16 cellular contexts compared by ENCODE assay signal in genomic region chr9:127491516-127491915, GRCh38. TPM values are rescaled to one million over a fixed set of nuclear protein-coding genes. Genes with fewer than 3 reads are reported as not detected.
DNase-seq lines count a peak whose midpoint lies in the region; ATAC-seq and TF ChIP-seq lines count a peak whose summit lies in the region.
"Had no signal": no experiment of that assay in that cellular context is flagged by ENCODE, and none has a peak within 500 bp of the region (broad histone marks: within the 10 kb centered on the region; RNA-seq: fewer than 3 reads in every experiment).

No MANE protein-coding gene starts in this region.

- in situ Hi-C loops in GM13977 (cut with MboI; ENCODE audit: low pct_unique_long_range_greater_than_20kb, low sequenced_read_pairs, unreplicated experiment), result no loop called here

- no peak overlapping the region for H3K27ac Mint-ChIP-seq in stimulated activated effector memory CD8-positive, alpha-beta T cell treated with anti-CD3 and anti-CD28 coated beads, Interleukin-12 subunit alpha, Interleukin-12 subunit beta, amount 100 ng/mL, for 72 hours
- H3K27ac Mint-ChIP-seq: CD8-positive, alpha-beta T cell; GM23338 had no signal

- no peaks in the 10 kb centered on the region for H3K9me2 ChIP-seq in OCI-LY7 (ENCODE audit: insufficient read depth, low read length)

- POLR2A ChIA-PET in RWPE1 (lab: Yijun Ruan, JAX; ENCODE audit: low non-redundant PET), result no interaction called here
- POLR2A ChIA-PET in OCI-LY7 (lab: Charles Lee), result no interaction called here

- H3K9me3 Mint-ChIP-seq in stimulated activated effector memory CD8-positive, alpha-beta T cell treated with anti-CD3 and anti-CD28 coated beads, Interleukin-12 subunit alpha, Interleukin-12 subunit beta, amount 100 ng/mL, for 72 hours, result no peaks in the 10 kb centered on the region
- H3K9me3 Mint-ChIP-seq: CD14-positive monocyte; CD8-positive, alpha-beta T cell; GM23338 had no signal

- no peak overlapping the region for H3K4me2 ChIP-seq in OCI-LY7 (ENCODE audit: low read length)
- H3K4me2 ChIP-seq: GM23338 had no signal

- H3K36me3 Mint-ChIP-seq in stimulated activated effector memory CD8-positive, alpha-beta T cell treated with anti-CD3 and anti-CD28 coated beads, Interleukin-12 subunit alpha, Interleukin-12 subunit beta, amount 100 ng/mL, for 72 hours, result peaks cover 49% of the 10 kb centered on the region

- peak overlapping the region; percentile 94 for H3K27ac ChIP-seq in left ventricle myocardium inferior (replicated peaks)
- peak overlapping the region; percentile 93 for H3K27ac ChIP-seq in RWPE1
- H3K27ac ChIP-seq in OCI-LY7 (ENCODE audit: low read depth, low read length, poor library complexity, severe bottlenecking), result no peak overlapping the region

- no peak overlapping the region for H3K4me3 ChIP-seq in left ventricle myocardium inferior
- H3K4me3 ChIP-seq in OCI-LY7 (ENCODE audit: low read depth, low read length, poor library complexity, severe bottlenecking), result no peak overlapping the region
- H3K4me3 ChIP-seq: GM12878, GM23338 had no signal

- intact Hi-C loops in left ventricle myocardium inferior (cut with micrococcal nuclease) (no loop called here), cardiac septum (cut with DNase I) (no loop called here), OCI-LY7 (cut with micrococcal nuclease; ENCODE audit: unreplicated experiment) (no loop called here)

- no TSS peak for BruUV-seq in OCI-LY7 (replicated peaks; lab: Mats Ljungman, UMichigan)

- H3K36me3 ChIP-seq in left ventricle myocardium inferior (peaks cover 90% of the 10 kb centered on the region), OCI-LY7 (ENCODE audit: insufficient read depth, low read length) (peaks cover 23% of the 10 kb centered on the region)

- H3K4me1 ChIP-seq in left ventricle myocardium inferior (peaks cover 38% of the 10 kb centered on the region), OCI-LY7 (ENCODE audit: insufficient read depth, low read length, poor library complexity, severe bottlenecking) (no peaks in the 10 kb centered on the region)
- H3K4me1 ChIP-seq: BE2C had no signal

- H4K20me1 ChIP-seq in OCI-LY7 (ENCODE audit: insufficient read depth, low read length), result no peaks in the 10 kb centered on the region

- H3K4me3 Mint-ChIP-seq in stimulated activated effector memory CD8-positive, alpha-beta T cell treated with anti-CD3 and anti-CD28 coated beads, Interleukin-12 subunit alpha, Interleukin-12 subunit beta, amount 100 ng/mL, for 72 hours, result no peak overlapping the region
- H3K4me3 Mint-ChIP-seq: CD14-positive monocyte; CD8-positive, alpha-beta T cell; GM23338 had no signal

- no peaks in the 10 kb centered on the region for H3K27me3 ChIP-seq in left ventricle myocardium inferior (ENCODE audit: low read depth)
- H3K27me3 ChIP-seq: BE2C had no signal

- no peak overlapping the region for H2AFZ ChIP-seq in OCI-LY7 (ENCODE audit: low read length)
- H2AFZ ChIP-seq: GM23338 had no signal

- no peak for TF ChIP-seq CTCF in left ventricle myocardium inferior (IDR thresholded peaks at IDR 0.05; ENCODE audit: borderline replicate concordance)
- TF ChIP-seq CTCF in RWPE1 (conservative IDR thresholded peaks at IDR 0.05; ENCODE audit: low read depth), result no peak
- no peak for TF ChIP-seq CTCF in OCI-LY7 (conservative IDR thresholded peaks at IDR 0.05; ENCODE audit: low read length)
- no peak for TF ChIP-seq CTCF in GM13977 (IDR thresholded peaks at IDR 0.05; ENCODE audit: extremely low read depth, insufficient read depth, missing control alignments)

- H3K79me2 ChIP-seq in OCI-LY7 (ENCODE audit: insufficient read depth, low read depth, low read length), result no peaks in the 10 kb centered on the region

- CTCF ChIA-PET in RWPE1 (lab: Yijun Ruan, JAX) (interaction anchor here (0.6 to 1.0 kb wide), 6 partner anchors 11 to 94 kb away, joined by 3 to 5 read pairs (median 4); no protein-coding TSS in a partner anchor), OCI-LY7 (lab: Charles Lee; ENCODE audit: unreplicated experiment) (no interaction called here)

- no peaks in the 10 kb centered on the region for H3K4me1 Mint-ChIP-seq in stimulated activated effector memory CD8-positive, alpha-beta T cell treated with anti-CD3 and anti-CD28 coated beads, Interleukin-12 subunit alpha, Interleukin-12 subunit beta, amount 100 ng/mL, for 72 hours
- H3K4me1 Mint-ChIP-seq: CD14-positive monocyte had no signal

- DNase-seq in left ventricle myocardium inferior (no peak), cardiac septum (ENCODE audit: low spot score) (no peak), NCI-H1694 (lab: John Stamatoyannopoulos, UW) (peak; percentile 29), RWPE1 (ENCODE audit: low spot score) (no peak), OCI-LY7 (ENCODE audit: low spot score) (no peak), GM13977 (ENCODE audit: low spot score) (no peak)
- no peak for DNase-seq in stimulated activated effector memory CD8-positive, alpha-beta T cell treated with anti-CD3 and anti-CD28 coated beads, Interleukin-12 subunit alpha, Interleukin-12 subunit beta, amount 100 ng/mL, for 72 hours (ENCODE audit: low spot score in 2 of 2)
- DNase-seq: BE2C; CD8-positive, alpha-beta T cell; COR-L47; DMS53; H7 had no signal

- H3K9me3 ChIP-seq in left ventricle myocardium inferior (replicated peaks) (no peaks in the 10 kb centered on the region), OCI-LY7 (ENCODE audit: low read length) (no peaks in the 10 kb centered on the region)
- H3K9me3 ChIP-seq: BE2C had no signal

- ATAC-seq in stimulated activated effector memory CD8-positive, alpha-beta T cell treated with anti-CD3 and anti-CD28 coated beads, Interleukin-12 subunit alpha, Interleukin-12 subunit beta, amount 100 ng/mL, for 72 hours, result peak; percentile 11
- ATAC-seq in HG02642 (IDR thresholded peaks at IDR 0.05; ENCODE audit: poor library complexity, unreplicated experiment), result no peak
- ATAC-seq: CD8-positive, alpha-beta T cell; GM12878; GM23338 had no signal

RNA-seq across cellular contexts. Expression of gene LRSAM1, which starts 40.2 kb away (rescaled TPM):
- total RNA-seq in left ventricle myocardium inferior, result 35.4 TPM
- total RNA-seq in cardiac septum, result 24.4 TPM
- 13.6 and 20.8 TPM in 2 replicates for total RNA-seq in OCI-LY7 (2014; rRNA removed; shearing (Covaris generic))
- 32.2 and 34.1 TPM in 2 replicates for total RNA-seq in OCI-LY7 (2022)

RNA-seq across cellular contexts. Expression of gene RPL12, which starts 40.3 kb away (rescaled TPM):
- total RNA-seq in left ventricle myocardium inferior, result 605 TPM
- total RNA-seq in cardiac septum, result 407 TPM
- total RNA-seq in OCI-LY7 (2014; rRNA removed; shearing (Covaris generic)), result 1,855 and 1,868 TPM in 2 replicates
- 1,622 and 1,726 TPM in 2 replicates for total RNA-seq in OCI-LY7 (2022)
